ENCODE assay signal across 8 cellular contexts in the genomic region with DNA sequence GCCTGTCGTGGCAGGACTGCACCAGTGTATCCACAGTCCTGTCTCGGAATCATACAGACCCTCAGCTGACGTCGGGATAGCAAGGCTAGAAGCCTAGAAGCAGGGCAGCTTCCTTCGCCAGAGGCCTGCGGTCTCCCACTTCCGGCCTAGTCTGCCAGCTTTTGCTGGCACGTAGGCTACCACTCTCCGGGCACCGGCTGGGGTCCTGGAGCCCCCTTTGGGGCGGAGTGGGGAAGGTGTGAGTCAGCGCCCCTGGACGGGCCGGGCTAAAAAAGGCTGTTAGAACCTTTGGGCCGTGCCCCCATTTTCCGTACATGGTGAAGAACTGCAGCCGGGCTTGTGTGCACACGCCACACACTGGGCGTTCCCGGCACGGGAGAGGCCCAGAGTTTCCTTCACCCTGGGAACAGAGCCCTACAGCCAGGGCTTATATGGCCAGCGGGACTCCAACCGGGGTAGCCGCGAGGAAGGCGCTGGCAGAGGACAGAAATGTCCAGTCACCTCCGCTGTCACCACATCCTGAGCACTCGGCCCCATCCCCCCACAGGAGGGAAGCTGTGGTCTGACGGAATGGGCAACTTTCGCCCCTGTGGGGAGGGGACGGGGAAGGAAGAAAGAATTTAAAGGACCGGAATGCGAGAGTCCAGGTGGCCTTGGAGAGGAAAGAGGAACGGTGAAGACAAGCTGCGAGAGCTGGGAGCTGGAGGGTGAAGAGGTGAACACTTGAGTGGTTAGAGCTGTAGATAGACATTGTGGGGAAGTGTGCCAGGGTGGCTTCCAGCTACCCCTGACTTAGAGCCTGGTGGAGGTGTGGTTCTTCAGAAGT. TPM values are rescaled to one million over a fixed set of nuclear protein-coding genes. Genes with fewer than 3 reads are reported as not detected.
A peak's percentile ranks its signal among the peaks of the same experiment; 100 is the strongest.
DNase-seq lines count a peak whose midpoint lies in the region; ATAC-seq and TF ChIP-seq lines count a peak whose summit lies in the region.

No MANE protein-coding gene starts in this region.

- TF ChIP-seq POLR2A in gastroesophageal sphincter (IDR thresholded peaks at IDR 0.05): peak; percentile 58 to 62
- TF ChIP-seq POLR2A in ovary (IDR thresholded peaks at IDR 0.05): peak; percentile 24

- H3K27ac ChIP-seq in gastroesophageal sphincter (peak overlapping the region; percentile 89 to 96 (median 92)), ovary (peak overlapping the region; percentile 39 to 82)

- H3K36me3 ChIP-seq in gastroesophageal sphincter: no peaks in the 10 kb centered on the region
- no peaks in the 10 kb centered on the region for H3K36me3 ChIP-seq in ovary

- H3K9me3 ChIP-seq in gastroesophageal sphincter: no peaks in the 10 kb centered on the region
- H3K9me3 ChIP-seq in ovary: no peaks in the 10 kb centered on the region

- H3K27me3 ChIP-seq in gastroesophageal sphincter: no peaks in the 10 kb centered on the region
- no peaks in the 10 kb centered on the region for H3K27me3 ChIP-seq in ovary

- intact Hi-C loops in ovary (cut with DNase I): loop anchor here in 1 of 4 donors (5.0 kb wide), 1 partner anchor 255 kb away; the partner anchor contains the start of gene SLC35A2

- TF ChIP-seq CTCF in gastroesophageal sphincter (IDR thresholded peaks at IDR 0.05) (no peak), ovary (IDR thresholded peaks at IDR 0.05) (no peak)

- H3K4me3 ChIP-seq in gastroesophageal sphincter: peak overlapping the region; percentile 42 to 51
- H3K4me3 ChIP-seq in ovary: peak overlapping the region; percentile 22

- peak; percentile 23 for ATAC-seq in HG02938 (IDR thresholded peaks at IDR 0.05; ENCODE audit: unreplicated experiment)
- peak; percentile 73 for ATAC-seq in gastroesophageal sphincter

- 0% methylated on average over 7 of the region's 35 CpGs; no CpG with 5 or more reads in 1 of the 2 donors for WGBS in gastroesophageal sphincter (ENCODE audit: low coverage in 1 of 2), 2 donors
- WGBS in ovary, 3 donors: 38 to 52% (median 45%) methylated on average over 26 to 35 of the region's 35 CpGs

- TF ChIP-seq EP300 in gastroesophageal sphincter (IDR thresholded peaks at IDR 0.05): no peak
- TF ChIP-seq EP300 in ovary (IDR thresholded peaks at IDR 0.05): no peak

- H3K4me1 ChIP-seq in gastroesophageal sphincter: peaks cover 0 to 38% (median 0%) of the 10 kb centered on the region in 3 donors
- H3K4me1 ChIP-seq in ovary (ENCODE audit: insufficient read depth): no peaks in the 10 kb centered on the region

- DNase-seq in DMS53 treated with DMSO at 0.1 percent for 48 hours (lab: John Stamatoyannopoulos, UW; ENCODE audit: unreplicated experiment): peak; percentile 74
- peak; percentile 86 for DNase-seq in RKO (ENCODE audit: low spot score)
- DNase-seq in activated effector memory CD4-positive, alpha-beta T cell treated with anti-CD3 and anti-CD28 coated beads, Interleukin-2, amount 50 U/mL, for 16 hours: peak; percentile 87
- peak; percentile 60 to 77 (median 71) for DNase-seq in ovary
- DNase-seq in NCI-H2081 treated with DMSO at 0.1 percent for 48 hours (lab: John Stamatoyannopoulos, UW): no peak
- no peak for DNase-seq in inferior parietal cortex (ENCODE audit: extremely low spot score)

RNA-seq across cellular contexts. Expression of gene MAGIX, which starts 4.6 kb away (rescaled TPM):
- total RNA-seq in gastroesophageal sphincter (1 to 10 TPM in 3 of 4 donors, under 1 TPM in 1; 0.69 to 4.6 (median 3.1) TPM), ovary (10 to 100 TPM in 1 of 7 donors, 1 to 10 TPM in 6; 1.3 to 22.5 (median 2.0) TPM)
- under 1 TPM; 0.32 to 0.82 TPM for polyA plus RNA-seq in ovary

RNA-seq across cellular contexts. Expression of gene PLP2, which starts 4.6 kb away (rescaled TPM):
- total RNA-seq in gastroesophageal sphincter (10 to 100 TPM; 57.9 to 78.7 (median 67.9) TPM), ovary (100 to 1,000 TPM in 5 of 7 donors, 10 to 100 TPM in 2; 16.3 to 116 (median 105) TPM)
- 100 to 1,000 TPM in 1 of 2 donors, 10 to 100 TPM in 1; 92.6 to 244 TPM for polyA plus RNA-seq in ovary

RNA-seq across cellular contexts. Expression of gene PRICKLE3, which starts 19.0 kb away (rescaled TPM):
- 10 to 100 TPM in 2 of 4 donors, 1 to 10 TPM in 2; 6.2 to 15.9 (median 9.6) TPM for total RNA-seq in gastroesophageal sphincter
- total RNA-seq in ovary: 10 to 100 TPM in 6 of 7 donors, 1 to 10 TPM in 1; 9.1 to 15.1 (median 11.5) TPM
- polyA plus RNA-seq in ovary: 1 to 10 TPM; 3.5 to 5.5 TPM

RNA-seq across cellular contexts. Expression of gene SYP, which starts 32.9 kb away (rescaled TPM):
- total RNA-seq in gastroesophageal sphincter (10 to 100 TPM in 1 of 4 donors, 1 to 10 TPM in 3; 2.9 to 10.5 (median 5.4) TPM), ovary (1 to 10 TPM in 6 of 7 donors, under 1 TPM in 1; 0.69 to 3.3 (median 1.3) TPM)
- 1 to 10 TPM; 1.9 to 3.1 TPM for polyA plus RNA-seq in ovary

RNA-seq across cellular contexts. Expression of gene GPKOW, which starts 43.6 kb away (rescaled TPM):
- total RNA-seq in gastroesophageal sphincter (10 to 100 TPM; 28.2 to 34.1 (median 31.5) TPM), ovary (10 to 100 TPM; 17.2 to 25.5 (median 20.9) TPM)
- polyA plus RNA-seq in ovary: 10 to 100 TPM; 13.7 to 18.3 TPM

Comparison
In these comparisons a context has a peak if more than half of its experiments do, and no peak if none do; other contexts are left out.
1. DNase-seq: peak in DMS53 treated with DMSO at 0.1 percent for 48 hours (single experiment), RKO (single experiment), activated effector memory CD4-positive, alpha-beta T cell treated with anti-CD3 and anti-CD28 coated beads, Interleukin-2, amount 50 U/mL, for 16 hours (single experiment) and ovary (5 of 5); none in NCI-H2081 treated with DMSO at 0.1 percent for 48 hours (single experiment) and inferior parietal cortex (single experiment).